ENCODE assay signal across 20 cellular contexts in the genomic region with DNA sequence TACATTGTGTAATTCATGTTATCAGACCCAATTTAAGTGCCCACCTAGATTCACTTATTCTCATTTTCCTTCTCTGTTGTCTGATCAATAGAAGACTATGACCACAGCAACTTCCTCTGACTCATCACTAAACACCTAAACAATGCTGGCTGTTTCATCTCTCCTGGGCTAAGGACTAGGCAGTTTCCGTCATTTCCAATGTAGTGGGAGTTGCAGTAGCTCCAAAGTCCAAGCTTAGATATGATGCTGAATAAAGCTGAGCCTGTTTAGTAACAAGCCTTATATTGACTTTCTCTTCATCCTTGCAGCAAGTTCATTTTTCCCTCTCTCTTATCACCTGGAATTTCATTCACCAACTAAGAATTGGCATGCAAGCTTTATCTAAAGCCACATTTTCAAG. TPM values are rescaled to one million over a fixed set of nuclear protein-coding genes. Genes with fewer than 3 reads are reported as not detected.
DNase-seq lines count a peak whose midpoint lies in the region; ATAC-seq and TF ChIP-seq lines count a peak whose summit lies in the region.
"Had no signal": no experiment of that assay in that cellular context is flagged by ENCODE, and none has a peak within 500 bp of the region (broad histone marks: within the 10 kb centered on the region; RNA-seq: fewer than 3 reads in every experiment).

No MANE protein-coding gene starts in this region.

- peak overlapping the region; percentile 30 for H3K4me2 ChIP-seq in HCT116 (ENCODE audit: low read length)

- no peaks in the 10 kb centered on the region for H3K9me2 ChIP-seq in HCT116 (ENCODE audit: insufficient read depth)

- no peak for TF ChIP-seq CTCF in HCT116 (IDR thresholded peaks at IDR 0.05 in 2 of 3, conservative IDR thresholded peaks at IDR 0.05 in 1 of 3; ENCODE audit: borderline replicate concordance in 1 of 3, insufficient read depth in 1 of 3, low read depth in 2 of 3, low read length in 2 of 3)
- TF ChIP-seq CTCF in choroid plexus epithelial cell (conservative IDR thresholded peaks at IDR 0.05; ENCODE audit: low read depth, low read length) = no peak

- no peaks in the 10 kb centered on the region for H4K20me1 ChIP-seq in HCT116 (ENCODE audit: insufficient read depth)

- 0 out of 2 replicates have a peak, but pooled peaks have one; percentile 40 for ATAC-seq in HCT116
- ATAC-seq: activated CD8-positive, alpha-beta T cell treated with anti-CD3 and anti-CD28 coated beads, Interleukin-2, amount 10 ng/mL, durations not matched to agents 7 days and 5 days; right cardiac atrium; stimulated activated effector memory CD8-positive, alpha-beta T cell treated with anti-CD3 and anti-CD28 coated beads, Interleukin-12 subunit alpha, Interleukin-12 subunit beta, amount 100 ng/mL, for 72 hours had no signal

- no peak for TF ChIP-seq RAD21 in HCT116 (IDR thresholded peaks at IDR 0.05; ENCODE audit: low read depth)

- CTCF ChIA-PET in HCT116 (lab: Charles Lee) = no interaction called here

- no peaks in the 10 kb centered on the region for H3K27me3 ChIP-seq in HCT116 (ENCODE audit: insufficient read depth, low read length)
- H3K27me3 ChIP-seq: ascending aorta had no signal

- H3K27ac ChIP-seq in HCT116 (ENCODE audit: low read depth, low read length) = no peak overlapping the region
- H3K27ac ChIP-seq: ascending aorta, parathyroid adenoma had no signal

- H2AFZ ChIP-seq in HCT116 (ENCODE audit: low read depth, low read length, poor library complexity, severe bottlenecking) = peak overlapping the region; percentile 49
- H2AFZ ChIP-seq: parathyroid adenoma had no signal

- H3K36me3 ChIP-seq in HCT116 (ENCODE audit: control insufficient read depth in 1 of 2, insufficient read depth in 2 of 2, low read length in 2 of 2) = no peaks in the 10 kb centered on the region
- H3K36me3 ChIP-seq: ascending aorta had no signal

- RAD21 ChIA-PET in HCT116 (lab: Charles Lee; ENCODE audit: low non-redundant PET in 1 of 2, low total read pairs in 2 of 2, uncharacterized antibody in 2 of 2, unreplicated experiment in 2 of 2) = no interaction called here

- no peak for TF ChIP-seq POLR2A in HCT116 (IDR thresholded peaks at IDR 0.05; ENCODE audit: borderline replicate concordance, extremely low read depth, insufficient read depth, insufficient read length)

- H3K79me2 ChIP-seq in HCT116 (ENCODE audit: insufficient read depth, low read length) = no peaks in the 10 kb centered on the region
- H3K79me2 ChIP-seq: parathyroid adenoma had no signal

- H3K4me3 ChIP-seq in HCT116 (replicated peaks in 1 of 2; ENCODE audit: low read depth in 1 of 2, low read length in 2 of 2) (no peak overlapping the region), choroid plexus epithelial cell (ENCODE audit: low read depth, low read length) (no peak overlapping the region)
- no peak overlapping the region for H3K4me3 ChIP-seq in Jurkat, Clone E6-1 (ENCODE audit: low read length)
- H3K4me3 ChIP-seq: ascending aorta had no signal

- no TSS peak for BruUV-seq in HCT116 (replicated peaks; lab: Mats Ljungman, UMichigan)

- intact Hi-C loops in HCT116 (cut with micrococcal nuclease) (no loop called here), posterior vena cava (cut with DNase I) (no loop called here)

- peak; percentile 6 for DNase-seq in HCT116 (ENCODE audit: low read depth, low spot score)
- peak; percentile 44 for DNase-seq in Jurkat, Clone E6-1 (ENCODE audit: low read depth, low spot score)
- peak; percentile 37 for DNase-seq in choroid plexus epithelial cell (ENCODE audit: low read depth)
- DNase-seq in renal cortical epithelial cell (ENCODE audit: low read depth) = peak; percentile 54
- DNase-seq in NCI-H526 (lab: John Stamatoyannopoulos, UW) = no peak
- no peak for DNase-seq in posterior vena cava (ENCODE audit: low spot score)
- DNase-seq in activated CD4-positive, CD25-positive, alpha-beta regulatory T cell (lab: John Stamatoyannopoulos, UW) = no peak
- DNase-seq: activated CD8-positive, alpha-beta T cell treated with anti-CD3 and anti-CD28 coated beads, Interleukin-2, amount 10 ng/mL, durations not matched to agents 7 days and 5 days; GOT3; Karpas-422; MV-4-11; NCI-H1436 treated with DMSO at 0.1 percent for 48 hours; NCI-H2107; NCI-H82; right cardiac atrium; stimulated activated CD4-positive, alpha-beta T cell treated with anti-CD3 and anti-CD28 coated beads, Interleukin-4, amount 100 ng/mL, for 24 hours; T-helper 2 cell had no signal

- POLR2A ChIA-PET in HCT116 (lab: Charles Lee) = no interaction called here

- no peaks in the 10 kb centered on the region for H3K9me3 ChIP-seq in HCT116 (ENCODE audit: control insufficient read depth in 1 of 2, insufficient read depth in 1 of 2, low read depth in 1 of 2, low read length in 2 of 2)
- H3K9me3 ChIP-seq: ascending aorta had no signal

- H3K4me1 ChIP-seq in HCT116 (ENCODE audit: control insufficient read depth in 1 of 2, insufficient read depth in 2 of 2, low read length in 2 of 2) = peaks cover 0 to 5% of the 10 kb centered on the region in 2 experiments; a peak in 2 of 4 replicates
- H3K4me1 ChIP-seq: ascending aorta, parathyroid adenoma had no signal

- no peak overlapping the region for H3K9ac ChIP-seq in HCT116 (ENCODE audit: low read length)
- H3K9ac ChIP-seq: parathyroid adenoma had no signal

TF ChIP-seq in HCT116, 20 proteins besides CTCF, POLR2A, EP300 and RAD21:
- TF ChIP-seq FOSL1 (IDR thresholded peaks at IDR 0.05; ENCODE audit: low read depth) (0 out of 2 replicates have a peak, but pooled peaks have one; percentile 16), CBX3 (IDR thresholded peaks at IDR 0.05; ENCODE audit: low read depth) (no peak)

RNA-seq across cellular contexts. Expression of gene PCDH9, which starts 53.5 kb away (rescaled TPM):
- total RNA-seq in HCT116 (2021; ENCODE audit: unreplicated experiment) (0.02 TPM), renal cortical epithelial cell (0.52 and 4.6 TPM in 2 replicates), posterior vena cava (1 to 10 TPM; 1.6 to 2.4 TPM)
- not detected in 2 replicates for polyA plus RNA-seq in HCT116 (2012)
- polyA plus RNA-seq in Jurkat, Clone E6-1 (2012; ENCODE audit: insufficient read depth, insufficient read length) = 3.6 TPM

Comparison
In these comparisons a context has a peak if more than half of its experiments do, and no peak if none do; other contexts are left out.
1. DNase-seq: peak in HCT116 (single experiment), Jurkat, Clone E6-1 (single experiment), choroid plexus epithelial cell (single experiment) and renal cortical epithelial cell (single experiment); none in NCI-H526 (0 of 2), posterior vena cava (single experiment) and activated CD4-positive, CD25-positive, alpha-beta regulatory T cell (0 of 4).